In the genomic region with DNA sequence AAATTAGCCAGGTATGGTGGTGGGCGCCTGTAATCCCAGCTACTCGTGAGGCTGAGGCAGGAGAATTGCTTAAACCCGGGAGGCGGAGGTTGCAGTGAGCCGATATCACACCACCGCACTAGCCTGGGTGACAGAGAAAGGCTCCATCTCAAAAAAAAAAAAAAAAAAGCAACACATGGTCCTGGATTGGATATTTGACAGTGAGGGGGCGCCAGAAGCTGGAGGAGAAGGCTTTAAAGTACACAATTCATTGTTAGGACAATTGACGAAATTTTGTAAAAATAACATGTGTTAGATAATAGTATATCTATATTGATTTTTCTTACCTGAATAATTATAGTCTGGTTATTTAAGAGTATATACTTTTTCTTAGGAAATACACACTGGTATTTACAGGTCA, we compare ENCODE assay signal across 1 cellular context.
TF ChIP-seq lines count a peak whose summit lies in the region.

No MANE protein-coding gene starts in this region.

TF ChIP-seq in HepG2, 621 proteins besides CTCF, POLR2A, EP300 and RAD21 (continued from another document):
- TF ChIP-seq, protein P1, sequence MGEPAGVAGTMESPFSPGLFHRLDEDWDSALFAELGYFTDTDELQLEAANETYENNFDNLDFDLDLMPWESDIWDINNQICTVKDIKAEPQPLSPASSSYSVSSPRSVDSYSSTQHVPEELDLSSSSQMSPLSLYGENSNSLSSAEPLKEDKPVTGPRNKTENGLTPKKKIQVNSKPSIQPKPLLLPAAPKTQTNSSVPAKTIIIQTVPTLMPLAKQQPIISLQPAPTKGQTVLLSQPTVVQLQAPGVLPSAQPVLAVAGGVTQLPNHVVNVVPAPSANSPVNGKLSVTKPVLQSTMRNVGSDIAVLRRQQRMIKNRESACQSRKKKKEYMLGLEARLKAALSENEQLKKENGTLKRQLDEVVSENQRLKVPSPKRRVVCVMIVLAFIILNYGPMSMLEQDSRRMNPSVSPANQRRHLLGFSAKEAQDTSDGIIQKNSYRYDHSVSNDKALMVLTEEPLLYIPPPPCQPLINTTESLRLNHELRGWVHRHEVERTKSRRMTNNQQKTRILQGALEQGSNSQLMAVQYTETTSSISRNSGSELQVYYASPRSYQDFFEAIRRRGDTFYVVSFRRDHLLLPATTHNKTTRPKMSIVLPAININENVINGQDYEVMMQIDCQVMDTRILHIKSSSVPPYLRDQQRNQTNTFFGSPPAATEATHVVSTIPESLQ (CRISPR knock-in tag; conservative IDR thresholded peaks at IDR 0.05): no peak
- TF ChIP-seq ZNF207 (IDR thresholded peaks at IDR 0.05; ENCODE audit: borderline replicate concordance) (no peak), ZNF83 (CRISPR knock-in tag; IDR thresholded peaks at IDR 0.05; ENCODE audit: borderline replicate concordance) (no peak), ZNF329 (CRISPR knock-in tag; IDR thresholded peaks at IDR 0.05; ENCODE audit: low read depth) (no peak), STAG1 (CRISPR knock-in tag; IDR thresholded peaks at IDR 0.05) (peak; percentile 28; the same call in 1 of the 2 replicates), NFE2L1 (CRISPR knock-in tag; IDR thresholded peaks at IDR 0.05; ENCODE audit: borderline replicate concordance) (no peak), PHB2 (IDR thresholded peaks at IDR 0.05; ENCODE audit: partially characterized antibody) (no peak)
- TF ChIP-seq, protein P2, sequence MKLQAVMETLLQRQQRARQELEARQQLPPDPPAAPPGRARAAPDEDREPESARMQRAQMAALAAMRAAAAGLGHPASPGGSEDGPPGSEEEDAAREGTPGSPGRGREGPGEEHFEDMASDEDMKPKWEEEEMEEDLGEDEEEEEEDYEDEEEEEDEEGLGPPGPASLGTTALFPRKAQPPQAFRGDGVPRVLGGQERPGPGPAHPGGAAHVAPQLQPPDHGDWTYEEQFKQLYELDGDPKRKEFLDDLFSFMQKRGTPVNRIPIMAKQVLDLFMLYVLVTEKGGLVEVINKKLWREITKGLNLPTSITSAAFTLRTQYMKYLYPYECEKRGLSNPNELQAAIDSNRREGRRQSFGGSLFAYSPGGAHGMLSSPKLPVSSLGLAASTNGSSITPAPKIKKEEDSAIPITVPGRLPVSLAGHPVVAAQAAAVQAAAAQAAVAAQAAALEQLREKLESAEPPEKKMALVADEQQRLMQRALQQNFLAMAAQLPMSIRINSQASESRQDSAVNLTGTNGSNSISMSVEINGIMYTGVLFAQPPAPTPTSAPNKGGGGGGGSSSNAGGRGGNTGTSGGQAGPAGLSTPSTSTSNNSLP (IDR thresholded peaks at IDR 0.05; ENCODE audit: low read depth, low read length): no peak
- TF ChIP-seq, protein P3, sequence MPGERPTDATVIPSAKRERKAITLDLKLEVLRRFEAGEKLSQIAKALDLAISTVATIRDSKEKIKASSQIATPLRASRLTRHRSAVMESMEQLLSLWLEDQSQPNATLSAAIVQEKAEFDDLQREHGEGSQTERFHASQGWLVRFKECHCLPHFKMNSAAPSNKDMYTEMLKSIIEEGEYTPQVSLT (CRISPR knock-in tag; IDR thresholded peaks at IDR 0.05; ENCODE audit: borderline replicate concordance, low read depth): no peak
- TF ChIP-seq, protein P4, sequence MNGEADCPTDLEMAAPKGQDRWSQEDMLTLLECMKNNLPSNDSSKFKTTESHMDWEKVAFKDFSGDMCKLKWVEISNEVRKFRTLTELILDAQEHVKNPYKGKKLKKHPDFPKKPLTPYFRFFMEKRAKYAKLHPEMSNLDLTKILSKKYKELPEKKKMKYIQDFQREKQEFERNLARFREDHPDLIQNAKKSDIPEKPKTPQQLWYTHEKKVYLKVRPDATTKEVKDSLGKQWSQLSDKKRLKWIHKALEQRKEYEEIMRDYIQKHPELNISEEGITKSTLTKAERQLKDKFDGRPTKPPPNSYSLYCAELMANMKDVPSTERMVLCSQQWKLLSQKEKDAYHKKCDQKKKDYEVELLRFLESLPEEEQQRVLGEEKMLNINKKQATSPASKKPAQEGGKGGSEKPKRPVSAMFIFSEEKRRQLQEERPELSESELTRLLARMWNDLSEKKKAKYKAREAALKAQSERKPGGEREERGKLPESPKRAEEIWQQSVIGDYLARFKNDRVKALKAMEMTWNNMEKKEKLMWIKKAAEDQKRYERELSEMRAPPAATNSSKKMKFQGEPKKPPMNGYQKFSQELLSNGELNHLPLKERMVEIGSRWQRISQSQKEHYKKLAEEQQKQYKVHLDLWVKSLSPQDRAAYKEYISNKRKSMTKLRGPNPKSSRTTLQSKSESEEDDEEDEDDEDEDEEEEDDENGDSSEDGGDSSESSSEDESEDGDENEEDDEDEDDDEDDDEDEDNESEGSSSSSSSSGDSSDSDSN (CRISPR knock-in tag; IDR thresholded peaks at IDR 0.05): no peak
- TF ChIP-seq, protein P5, sequence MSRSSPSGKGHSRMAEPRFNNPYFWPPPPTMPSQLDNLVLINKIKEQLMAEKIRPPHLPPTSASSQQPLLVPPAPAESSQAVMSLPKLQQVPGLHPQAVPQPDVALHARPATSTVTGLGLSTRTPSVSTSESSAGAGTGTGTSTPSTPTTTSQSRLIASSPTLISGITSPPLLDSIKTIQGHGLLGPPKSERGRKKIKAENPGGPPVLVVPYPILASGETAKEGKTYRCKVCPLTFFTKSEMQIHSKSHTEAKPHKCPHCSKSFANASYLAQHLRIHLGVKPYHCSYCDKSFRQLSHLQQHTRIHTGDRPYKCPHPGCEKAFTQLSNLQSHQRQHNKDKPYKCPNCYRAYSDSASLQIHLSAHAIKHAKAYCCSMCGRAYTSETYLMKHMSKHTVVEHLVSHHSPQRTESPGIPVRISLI (CRISPR knock-in tag; IDR thresholded peaks at IDR 0.05; ENCODE audit: borderline replicate concordance): peak; percentile 26; the same call in 1 of the 2 replicates
